ENCODE assay signal across 8 cellular contexts in the genomic region with DNA sequence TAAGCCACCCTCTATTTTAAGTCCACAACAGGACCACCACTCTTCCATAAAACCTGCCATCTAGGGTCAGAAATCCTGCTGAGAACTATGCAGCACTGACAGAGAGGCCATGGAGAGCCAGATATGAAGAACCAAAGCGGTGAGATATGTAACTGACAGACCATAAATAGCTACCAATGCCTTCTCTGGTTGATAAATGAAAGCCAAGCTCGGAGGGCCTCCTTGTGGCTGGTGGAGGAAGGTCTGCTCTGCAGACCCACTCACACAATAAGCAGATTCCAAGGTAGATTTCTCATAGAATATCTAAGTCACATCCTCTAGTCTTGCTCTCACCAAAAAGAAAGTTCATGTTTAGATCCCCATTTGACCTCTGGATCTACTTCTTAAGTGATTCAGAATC. TPM values are rescaled to one million over a fixed set of nuclear protein-coding genes. Genes with fewer than 3 reads are reported as not detected.
DNase-seq lines count a peak whose midpoint lies in the region; ATAC-seq and TF ChIP-seq lines count a peak whose summit lies in the region.

No MANE protein-coding gene starts in this region.

- peak; percentile 71 for ATAC-seq in WTC11
- ATAC-seq in right cardiac atrium, result peak; percentile 85 to 87
- no peak for ATAC-seq in HG02840 (IDR thresholded peaks at IDR 0.05; ENCODE audit: low FRiP score, unreplicated experiment)

- no peaks in the 10 kb centered on the region for H3K27me3 Mint-ChIP-seq in activated CD4-positive, alpha-beta memory T cell treated with anti-CD3 and anti-CD28 coated beads for 36 hours
- no peaks in the 10 kb centered on the region for H3K27me3 Mint-ChIP-seq in activated CD4-positive, alpha-beta memory T cell treated with anti-CD3 and anti-CD28 coated beads, Interleukin-2, amount 10 ng/mL, durations not matched to agents 7 days and 5 days
- no peaks in the 10 kb centered on the region for H3K27me3 Mint-ChIP-seq in WTC11 (ENCODE audit: low read depth)

- no peaks in the 10 kb centered on the region for H3K9me3 Mint-ChIP-seq in activated CD4-positive, alpha-beta memory T cell treated with anti-CD3 and anti-CD28 coated beads for 36 hours
- H3K9me3 Mint-ChIP-seq in activated CD4-positive, alpha-beta memory T cell treated with anti-CD3 and anti-CD28 coated beads, Interleukin-2, amount 10 ng/mL, durations not matched to agents 7 days and 5 days, result no peaks in the 10 kb centered on the region
- H3K9me3 Mint-ChIP-seq in WTC11, result no peaks in the 10 kb centered on the region

- peak; percentile 33 for DNase-seq in activated CD4-positive, alpha-beta memory T cell treated with anti-CD3 and anti-CD28 coated beads for 36 hours
- no peak for DNase-seq in activated CD4-positive, alpha-beta memory T cell treated with anti-CD3 and anti-CD28 coated beads, Interleukin-2, amount 10 ng/mL, durations not matched to agents 7 days and 5 days
- DNase-seq in NCI-H1092 (lab: John Stamatoyannopoulos, UW) (peak; percentile 4), WTC11 (ENCODE audit: low spot score) (peak; percentile 55), right cardiac atrium (peak; percentile 39 to 58 (median 44)), superior temporal gyrus (ENCODE audit: extremely low spot score) (peak; percentile 58)

- H3K36me3 ChIP-seq in HEK293 (ENCODE audit: control insufficient read depth in 2 of 2, insufficient read depth in 1 of 2, low read length in 2 of 2), result peaks cover 0 to 45% of the 10 kb centered on the region in 2 experiments; a peak in 1 of 3 replicates

- CTCF ChIA-PET in activated CD4-positive, alpha-beta memory T cell treated with anti-CD3 and anti-CD28 coated beads for 36 hours (lab: Charles Lee), result interaction anchor here (0.8 to 6.6 kb wide), 30 partner anchors 11 to 286 kb away, joined by 3 to 105 read pairs (median 7); a partner anchor contains a TSS
- CTCF ChIA-PET in activated CD4-positive, alpha-beta memory T cell treated with anti-CD3 and anti-CD28 coated beads, Interleukin-2, amount 10 ng/mL, durations not matched to agents 7 days and 5 days (lab: Charles Lee), result interaction anchor here (0.7 to 4.0 kb wide), 22 partner anchors 8 to 282 kb away, joined by 3 to 34 read pairs (median 6); no protein-coding TSS in a partner anchor
- CTCF ChIA-PET in HEK293 (lab: Yijun Ruan, JAX) (interaction anchor here (0.5 to 3.4 kb wide), 37 partner anchors 10 to 391 kb away, joined by 3 to 43 read pairs (median 5); a partner anchor contains a TSS), WTC11 (lab: Charles Lee) (interaction anchor here (0.6 to 4.6 kb wide), 35 partner anchors 10 to 339 kb away, joined by 3 to 84 read pairs (median 5); a partner anchor contains a TSS)

- H3K9me3 ChIP-seq in HEK293 (ENCODE audit: control insufficient read depth, insufficient read depth, low read depth, low read length), result no peaks in the 10 kb centered on the region
- no peaks in the 10 kb centered on the region for H3K9me3 ChIP-seq in right cardiac atrium (ENCODE audit: control insufficient read depth, low read length)

- TF ChIP-seq CTCF in HEK293 (tag by site-specific recombination; IDR thresholded peaks at IDR 0.05), result peak; percentile 33; the same call in 1 of the 2 replicates
- peak; percentile 46 for TF ChIP-seq CTCF in WTC11 (IDR thresholded peaks at IDR 0.05)

- peaks cover 18% of the 10 kb centered on the region for H3K4me1 Mint-ChIP-seq in activated CD4-positive, alpha-beta memory T cell treated with anti-CD3 and anti-CD28 coated beads for 36 hours (ENCODE audit: low read depth)
- H3K4me1 Mint-ChIP-seq in activated CD4-positive, alpha-beta memory T cell treated with anti-CD3 and anti-CD28 coated beads, Interleukin-2, amount 10 ng/mL, durations not matched to agents 7 days and 5 days, result peaks cover 8% of the 10 kb centered on the region
- peaks cover 7% of the 10 kb centered on the region; the same call in 1 of the 2 replicates for H3K4me1 Mint-ChIP-seq in WTC11

- no peak overlapping the region for H3K27ac ChIP-seq in HEK293 (ENCODE audit: extremely low read depth, low read depth, low read length)
- H3K27ac ChIP-seq in right cardiac atrium (ENCODE audit: low read length), result no peak overlapping the region

- H3K27me3 ChIP-seq in right cardiac atrium (ENCODE audit: control insufficient read depth, insufficient read depth), result no peaks in the 10 kb centered on the region

- intact Hi-C loops in activated CD4-positive, alpha-beta memory T cell treated with anti-CD3 and anti-CD28 coated beads for 36 hours (cut with micrococcal nuclease), result loop anchor here (2.0 to 5.0 kb wide), 5 partner anchors 13 to 276 kb away; a partner anchor contains a TSS
- intact Hi-C loops in right cardiac atrium (cut with DNase I), result loop anchor here (2.0 to 10.0 kb wide), 7 partner anchors 86 to 277 kb away; a partner anchor contains a TSS

- 15% methylated on average over 2 of the region's 2 CpGs for WGBS in right cardiac atrium

- no peak overlapping the region for H3K4me3 Mint-ChIP-seq in activated CD4-positive, alpha-beta memory T cell treated with anti-CD3 and anti-CD28 coated beads for 36 hours
- no peak overlapping the region for H3K4me3 Mint-ChIP-seq in activated CD4-positive, alpha-beta memory T cell treated with anti-CD3 and anti-CD28 coated beads, Interleukin-2, amount 10 ng/mL, durations not matched to agents 7 days and 5 days
- H3K4me3 Mint-ChIP-seq in WTC11, result no peak overlapping the region

- peaks cover 7% of the 10 kb centered on the region for H3K36me3 Mint-ChIP-seq in activated CD4-positive, alpha-beta memory T cell treated with anti-CD3 and anti-CD28 coated beads for 36 hours
- H3K36me3 Mint-ChIP-seq in activated CD4-positive, alpha-beta memory T cell treated with anti-CD3 and anti-CD28 coated beads, Interleukin-2, amount 10 ng/mL, durations not matched to agents 7 days and 5 days (ENCODE audit: low read depth), result no peaks in the 10 kb centered on the region
- peaks cover 15% of the 10 kb centered on the region for H3K36me3 Mint-ChIP-seq in WTC11

- H3K4me1 ChIP-seq in HEK293 (ENCODE audit: control insufficient read depth, insufficient read depth, low read length) (no peaks in the 10 kb centered on the region), right cardiac atrium (ENCODE audit: control insufficient read depth, insufficient read depth, low read length) (peaks cover 5% of the 10 kb centered on the region)

- no peak overlapping the region for H3K27ac Mint-ChIP-seq in activated CD4-positive, alpha-beta memory T cell treated with anti-CD3 and anti-CD28 coated beads for 36 hours
- H3K27ac Mint-ChIP-seq in activated CD4-positive, alpha-beta memory T cell treated with anti-CD3 and anti-CD28 coated beads, Interleukin-2, amount 10 ng/mL, durations not matched to agents 7 days and 5 days, result no peak overlapping the region
- no peak overlapping the region for H3K27ac Mint-ChIP-seq in WTC11

- H3K4me3 ChIP-seq in HEK293 (ENCODE audit: low read depth, low read length) (no peak overlapping the region), right cardiac atrium (ENCODE audit: low read length) (no peak overlapping the region)

- POLR2A ChIA-PET in activated CD4-positive, alpha-beta memory T cell treated with anti-CD3 and anti-CD28 coated beads for 36 hours (lab: Charles Lee), result no interaction called here
- POLR2A ChIA-PET in activated CD4-positive, alpha-beta memory T cell treated with anti-CD3 and anti-CD28 coated beads, Interleukin-2, amount 10 ng/mL, durations not matched to agents 7 days and 5 days (lab: Charles Lee), result interaction anchor here (2.1 kb wide), 1 partner anchor 274 kb away, joined by 6 read pairs; a partner anchor contains a TSS
- POLR2A ChIA-PET in HEK293 (lab: Yijun Ruan, JAX) (interaction anchor here (0.8 kb wide), 1 partner anchor 10 kb away, joined by 4 read pairs; no protein-coding TSS in a partner anchor), WTC11 (lab: Charles Lee) (interaction anchor here (0.5 to 0.9 kb wide), 3 partner anchors 11 to 394 kb away, joined by 3 to 7 read pairs (median 6); no protein-coding TSS in a partner anchor)

TF ChIP-seq in HEK293, 187 proteins besides CTCF, POLR2A, EP300 and RAD21 (continues in another document):
- peak; percentile 21; the same call in 1 of the 2 replicates for TF ChIP-seq ZNF654 (tag by site-specific recombination; IDR thresholded peaks at IDR 0.05; ENCODE audit: low read depth)
- 0 out of 2 replicates have a peak, but pooled peaks have one; percentile 37 for TF ChIP-seq MEIS1 (CRISPR knock-in tag; IDR thresholded peaks at IDR 0.05; ENCODE audit: borderline replicate concordance)
- TF ChIP-seq GFI1B (tag by site-specific recombination; IDR thresholded peaks at IDR 0.05), result no peak
- no peak for TF ChIP-seq ZNF211 (tag by site-specific recombination; IDR thresholded peaks at IDR 0.05; ENCODE audit: low read depth)
- no peak for TF ChIP-seq ZNF221 (tag by site-specific recombination; IDR thresholded peaks at IDR 0.05; ENCODE audit: borderline replicate concordance)

TF ChIP-seq in WTC11, 78 proteins besides CTCF, POLR2A, EP300 and RAD21 (continues in another document):
- TF ChIP-seq, protein P1, sequence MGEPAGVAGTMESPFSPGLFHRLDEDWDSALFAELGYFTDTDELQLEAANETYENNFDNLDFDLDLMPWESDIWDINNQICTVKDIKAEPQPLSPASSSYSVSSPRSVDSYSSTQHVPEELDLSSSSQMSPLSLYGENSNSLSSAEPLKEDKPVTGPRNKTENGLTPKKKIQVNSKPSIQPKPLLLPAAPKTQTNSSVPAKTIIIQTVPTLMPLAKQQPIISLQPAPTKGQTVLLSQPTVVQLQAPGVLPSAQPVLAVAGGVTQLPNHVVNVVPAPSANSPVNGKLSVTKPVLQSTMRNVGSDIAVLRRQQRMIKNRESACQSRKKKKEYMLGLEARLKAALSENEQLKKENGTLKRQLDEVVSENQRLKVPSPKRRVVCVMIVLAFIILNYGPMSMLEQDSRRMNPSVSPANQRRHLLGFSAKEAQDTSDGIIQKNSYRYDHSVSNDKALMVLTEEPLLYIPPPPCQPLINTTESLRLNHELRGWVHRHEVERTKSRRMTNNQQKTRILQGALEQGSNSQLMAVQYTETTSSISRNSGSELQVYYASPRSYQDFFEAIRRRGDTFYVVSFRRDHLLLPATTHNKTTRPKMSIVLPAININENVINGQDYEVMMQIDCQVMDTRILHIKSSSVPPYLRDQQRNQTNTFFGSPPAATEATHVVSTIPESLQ (CRISPR knock-in tag; IDR thresholded peaks at IDR 0.05), result no peak
- TF ChIP-seq RELA (CRISPR knock-in tag; IDR thresholded peaks at IDR 0.05; ENCODE audit: borderline replicate concordance), result no peak

RNA-seq across cellular contexts. Expression of a gene that starts 38.9 kb away (rescaled TPM):
- total RNA-seq in activated CD4-positive, alpha-beta memory T cell treated with anti-CD3 and anti-CD28 coated beads for 36 hours, result 10 to 100 TPM; 16.7 to 17.6 TPM
- total RNA-seq in activated CD4-positive, alpha-beta memory T cell treated with anti-CD3 and anti-CD28 coated beads, Interleukin-2, amount 10 ng/mL, durations not matched to agents 7 days and 5 days, result 1 to 10 TPM; 6.0 to 6.1 TPM
- 46.1 to 54.2 TPM (median 48.5 TPM) in 3 replicates for total RNA-seq in WTC11 (2021)
- total RNA-seq in right cardiac atrium, result 10 to 100 TPM; 48.3 to 57.3 (median 52.7) TPM
- polyA plus RNA-seq in right cardiac atrium, result 30.9 TPM
